ENCODE assay signal across 1 cellular context in genomic region chr5:37043693-37044092, GRCh38.
TF ChIP-seq lines count a peak whose summit lies in the region.

No MANE protein-coding gene starts in this region.

TF ChIP-seq in SK-N-SH treated with all-trans-retinoic acid at 6 μM for 48 hours, 23 proteins besides CTCF, POLR2A, EP300 and RAD21 (continued from another document):
- TF ChIP-seq, protein P1, sequence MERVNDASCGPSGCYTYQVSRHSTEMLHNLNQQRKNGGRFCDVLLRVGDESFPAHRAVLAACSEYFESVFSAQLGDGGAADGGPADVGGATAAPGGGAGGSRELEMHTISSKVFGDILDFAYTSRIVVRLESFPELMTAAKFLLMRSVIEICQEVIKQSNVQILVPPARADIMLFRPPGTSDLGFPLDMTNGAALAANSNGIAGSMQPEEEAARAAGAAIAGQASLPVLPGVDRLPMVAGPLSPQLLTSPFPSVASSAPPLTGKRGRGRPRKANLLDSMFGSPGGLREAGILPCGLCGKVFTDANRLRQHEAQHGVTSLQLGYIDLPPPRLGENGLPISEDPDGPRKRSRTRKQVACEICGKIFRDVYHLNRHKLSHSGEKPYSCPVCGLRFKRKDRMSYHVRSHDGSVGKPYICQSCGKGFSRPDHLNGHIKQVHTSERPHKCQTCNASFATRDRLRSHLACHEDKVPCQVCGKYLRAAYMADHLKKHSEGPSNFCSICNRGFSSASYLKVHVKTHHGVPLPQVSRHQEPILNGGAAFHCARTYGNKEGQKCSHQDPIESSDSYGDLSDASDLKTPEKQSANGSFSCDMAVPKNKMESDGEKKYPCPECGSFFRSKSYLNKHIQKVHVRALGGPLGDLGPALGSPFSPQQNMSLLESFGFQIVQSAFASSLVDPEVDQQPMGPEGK (CRISPR knock-in tag; IDR thresholded peaks at IDR 0.05; ENCODE audit: borderline replicate concordance) = no peak
- TF ChIP-seq PPARA (CRISPR knock-in tag; IDR thresholded peaks at IDR 0.05; ENCODE audit: borderline replicate concordance) (no peak), GLIS3 (CRISPR knock-in tag; IDR thresholded peaks at IDR 0.05) (no peak), SNAI2 (CRISPR knock-in tag; IDR thresholded peaks at IDR 0.05) (no peak)
TF ChIP-seq in SK-N-SH treated with all-trans-retinoic acid at 6 μM for 48 hours: peak in this region for 0.
